Comparison of ENCODE assay signal across 8 cellular contexts in genomic region chr11:47715082-47715669, GRCh38. TPM values are rescaled to one million over a fixed set of nuclear protein-coding genes. Genes with fewer than 3 reads are reported as not detected.
A peak's percentile ranks its signal among the peaks of the same experiment; 100 is the strongest.
DNase-seq lines count a peak whose midpoint lies in the region; ATAC-seq and TF ChIP-seq lines count a peak whose summit lies in the region.

AGBL2 (minus strand) TSS chr11:47715369; CDS start chr11:47714650, 719 bp downstream.

- H3K4me3 Mint-ChIP-seq in activated naive CD8-positive, alpha-beta T cell, result peak within 1 kb of the TSS; percentile 92

- ATAC-seq in GM21825 (IDR thresholded peaks at IDR 0.05; ENCODE audit: unreplicated experiment), result peak; percentile 98

- H2AK5ac ChIP-seq in trophoblast cell (ENCODE audit: low read length), result no peak within 1 kb of the TSS

- TF ChIP-seq CTCF in LNCaP clone FGC (IDR thresholded peaks at IDR 0.05; ENCODE audit: control insufficient read depth, extremely low read depth, insufficient read depth) (no peak), cardiac muscle cell (IDR thresholded peaks at IDR 0.05; ENCODE audit: low read depth, low read length) (no peak), tibial nerve (IDR thresholded peaks at IDR 0.05) (no peak)

- peak in 1 of 2 donors; percentile 51 for TF ChIP-seq POLR2A in tibial nerve (IDR thresholded peaks at IDR 0.05)

- H3K23ac ChIP-seq in trophoblast cell (ENCODE audit: low read length), result no peak within 1 kb of the TSS

- no peak within 1 kb of the TSS for H2BK12ac ChIP-seq in trophoblast cell (ENCODE audit: low read length)

- H3K27me3 Mint-ChIP-seq in activated naive CD8-positive, alpha-beta T cell, result no peaks in the 10 kb centered on the region

- H2BK5ac ChIP-seq in trophoblast cell (ENCODE audit: low read depth, low read length, poor library complexity), result no peak within 1 kb of the TSS

- DNase-seq in EH (ENCODE audit: low read depth), result peak; percentile 76
- DNase-seq in LNCaP clone FGC (ENCODE audit: low read depth), result no peak
- peak; percentile 64 for DNase-seq in SK-MEL-5 (ENCODE audit: low read depth, low spot score)
- DNase-seq in cardiac muscle cell (ENCODE audit: low read depth in 1 of 2, low spot score in 1 of 2), result peak; percentile 71 to 73
- peak; percentile 73 to 74 for DNase-seq in trophoblast cell
- peak; percentile 25 to 44 for DNase-seq in tibial nerve (ENCODE audit: low spot score in 2 of 2)

- peak within 1 kb of the TSS; percentile 65 for H4K12ac ChIP-seq in trophoblast cell (ENCODE audit: low read depth, low read length)

- H3K36me3 ChIP-seq in cardiac muscle cell (peaks cover 39% of the 10 kb centered on the region), trophoblast cell (ENCODE audit: control insufficient read depth in 1 of 2, insufficient read depth in 2 of 2, low read length in 2 of 2) (peaks cover 13 to 16% of the 10 kb centered on the region in 2 experiments), tibial nerve (peaks cover 4 to 35% (median 8%) of the 10 kb centered on the region in 3 donors)

- peaks cover 2% of the 10 kb centered on the region for H3K36me3 Mint-ChIP-seq in activated naive CD8-positive, alpha-beta T cell

- H3K4ac ChIP-seq in trophoblast cell (ENCODE audit: low read depth, low read length), result no peak within 1 kb of the TSS

- H3K14ac ChIP-seq in trophoblast cell (ENCODE audit: low read length), result peak within 1 kb of the TSS; percentile 77

- in situ Hi-C loops in SK-MEL-5 (cut with HindIII; ENCODE audit: low pct_unique_long_range_greater_than_20kb, low sequenced_read_pairs), result no loop called here

- peak within 1 kb of the TSS; percentile 28 for H3K4me3 ChIP-seq in LNCaP clone FGC (ENCODE audit: low read depth, low read length)
- peak within 1 kb of the TSS; percentile 46 for H3K4me3 ChIP-seq in cardiac muscle cell
- peak within 1 kb of the TSS; percentile 73 for H3K4me3 ChIP-seq in trophoblast cell (ENCODE audit: low read depth, low read length)
- H3K4me3 ChIP-seq in tibial nerve, result peak within 1 kb of the TSS; percentile 51 to 96 (median 74)

- H3K27me3 ChIP-seq in cardiac muscle cell, result no peaks in the 10 kb centered on the region
- H3K27me3 ChIP-seq in trophoblast cell (ENCODE audit: insufficient read depth, low read length), result no peaks in the 10 kb centered on the region
- H3K27me3 ChIP-seq in tibial nerve, result no peaks in the 10 kb centered on the region

- H3K79me1 ChIP-seq in trophoblast cell (ENCODE audit: low read length), result peaks cover 3% of the 10 kb centered on the region

- H3K4me1 Mint-ChIP-seq in activated naive CD8-positive, alpha-beta T cell (ENCODE audit: low read depth), result peaks cover 23% of the 10 kb centered on the region

- H3K4me2 ChIP-seq in trophoblast cell (ENCODE audit: low read length), result peak within 1 kb of the TSS; percentile 78

- H3K27ac Mint-ChIP-seq in activated naive CD8-positive, alpha-beta T cell, result peak within 1 kb of the TSS; percentile 92

- peak within 1 kb of the TSS; percentile 89 for H4K8ac ChIP-seq in trophoblast cell (ENCODE audit: low read depth, low read length)

- peak within 1 kb of the TSS; percentile 85 for H2AFZ ChIP-seq in trophoblast cell (ENCODE audit: insufficient read depth, low read length, poor library complexity)

- no CpG with 5 or more reads among the region's 35 CpGs for WGBS in trophoblast cell (ENCODE audit: extremely low coverage, insufficient coverage, insufficient read length)
- WGBS in tibial nerve, 2 donors, result 0 to 2% methylated on average over 35 of the region's 35 CpGs

- H4K91ac ChIP-seq in trophoblast cell (ENCODE audit: low read depth, low read length), result peak within 1 kb of the TSS; percentile 33

- no peak within 1 kb of the TSS for H3K27ac ChIP-seq in cardiac muscle cell
- no peak within 1 kb of the TSS for H3K27ac ChIP-seq in trophoblast cell (ENCODE audit: low read depth, low read length)
- H3K27ac ChIP-seq in tibial nerve, result peak within 1 kb of the TSS; percentile 14 to 89 (median 82)

- H3K79me2 ChIP-seq in trophoblast cell (ENCODE audit: control insufficient read depth, insufficient read depth, low read length, poor library complexity), result peaks cover 2% of the 10 kb centered on the region

- H3K18ac ChIP-seq in trophoblast cell (ENCODE audit: low read length), result peak within 1 kb of the TSS; percentile 75

- H3K9ac ChIP-seq in trophoblast cell (ENCODE audit: low read length), result peak within 1 kb of the TSS; percentile 52

- no peaks in the 10 kb centered on the region for H3K9me3 ChIP-seq in cardiac muscle cell (ENCODE audit: low read depth)
- H3K9me3 ChIP-seq in trophoblast cell (ENCODE audit: insufficient read depth, low read depth, low read length), result no peaks in the 10 kb centered on the region
- no peaks in the 10 kb centered on the region for H3K9me3 ChIP-seq in tibial nerve

- TF ChIP-seq EP300 in tibial nerve (IDR thresholded peaks at IDR 0.05), result peak in 1 of 2 donors; percentile 69

- H3K4me1 ChIP-seq in cardiac muscle cell (ENCODE audit: low read depth) (no peaks in the 10 kb centered on the region), trophoblast cell (ENCODE audit: control insufficient read depth in 1 of 2, insufficient read depth in 2 of 2, low read length in 2 of 2) (peaks cover 3% of the 10 kb centered on the region in 2 experiments), tibial nerve (peaks cover 0 to 14% (median 0%) of the 10 kb centered on the region in 4 donors)

- H3K9me3 Mint-ChIP-seq in activated naive CD8-positive, alpha-beta T cell (ENCODE audit: low read depth), result no peaks in the 10 kb centered on the region

- no peak within 1 kb of the TSS for H2BK120ac ChIP-seq in trophoblast cell (ENCODE audit: insufficient read depth, low read length, poor library complexity)

RNA-seq across cellular contexts. Expression of gene AGBL2, which starts in this region (rescaled TPM):
- 1.5 and 4.3 TPM in 2 replicates for total RNA-seq in SK-MEL-5 (2014; rRNA removed; shearing (Covaris generic))
- 1.2 and 2.2 TPM in 2 replicates for polyA plus RNA-seq in SK-MEL-5 (2015; cell fraction: cytosol; rRNA removed)
- 41.1 and 42.3 TPM in 2 replicates for polyA plus RNA-seq in SK-MEL-5 (2015; cell fraction: nucleus; rRNA removed)
- total RNA-seq in cardiac muscle cell, result 0.25 and 0.69 TPM in 2 replicates
- 1.7 TPM in 1 of 2 replicates, not detected in the other for polyA plus RNA-seq in cardiac muscle cell
- polyA plus RNA-seq in trophoblast cell (2013), result 1.7 and 2.2 TPM in 2 replicates
- 1 to 10 TPM in 2 of 4 donors, under 1 TPM in 1, not detected in 1; 0.44 to 5.9 (median 4.2) TPM for total RNA-seq in tibial nerve

Comparison
In these comparisons a context has a peak if more than half of its experiments do, and no peak if none do; other contexts are left out.
1. H3K27ac ChIP-seq: peak in tibial nerve (4 of 4); none in cardiac muscle cell (single experiment) and trophoblast cell (single experiment).
2. Peak in every context shown above with its lines, with median percentiles within 50 percentile points of each other: H3K4me3 ChIP-seq.